ENCODE assay signal across 8 cellular contexts in genomic region chr7:2709553-2710165, GRCh38. TPM values are rescaled to one million over a fixed set of nuclear protein-coding genes. Genes with fewer than 3 reads are reported as not detected.
DNase-seq lines count a peak whose midpoint lies in the region; ATAC-seq and TF ChIP-seq lines count a peak whose summit lies in the region.

No MANE protein-coding gene starts in this region.

- H3K27ac Mint-ChIP-seq in H9, result no peak overlapping the region; a peak in 1 of 7 replicates

- H3K23ac ChIP-seq in H9 (ENCODE audit: insufficient read length, low read depth, low read length), result no peak overlapping the region

- no peak overlapping the region for H3K56ac ChIP-seq in H9 (ENCODE audit: insufficient read length, low read depth, low read length)

- no peaks in the 10 kb centered on the region for H3K4me1 ChIP-seq in H9 (ENCODE audit: insufficient read depth, low read length)
- peaks cover 34% of the 10 kb centered on the region for H3K4me1 ChIP-seq in lower lobe of right lung

- H4K8ac ChIP-seq in H9 (replicated peaks; ENCODE audit: insufficient read length, low read depth, low read length), result no peak overlapping the region

- H3K9me3 ChIP-seq in H9 (ENCODE audit: control insufficient read depth, low read depth, low read length), result no peaks in the 10 kb centered on the region
- H3K9me3 ChIP-seq in lower lobe of right lung, result no peaks in the 10 kb centered on the region

- H2BK20ac ChIP-seq in H9 (ENCODE audit: low read depth, low read length, poor library complexity, severe bottlenecking), result no peak overlapping the region

- no peaks in the 10 kb centered on the region for H3K79me2 ChIP-seq in H9 (ENCODE audit: insufficient read depth, low read length)

- no peak overlapping the region for H2BK120ac ChIP-seq in H9 (ENCODE audit: low read depth, low read length, poor library complexity, severe bottlenecking)

- H3K4me3 ChIP-seq in lower lobe of right lung, result peak overlapping the region; percentile 26

- intact Hi-C loops in lower lobe of right lung (cut with DNase I), result no loop called here

- H3K9ac ChIP-seq in H9 (ENCODE audit: extremely low read depth, insufficient read length, low read length), result no peak overlapping the region

- no peak overlapping the region for H3K4me3 Mint-ChIP-seq in H9

- H3K23me2 ChIP-seq in H9 (ENCODE audit: insufficient read length, low read depth, low read length, poor library complexity, severe bottlenecking), result no peaks in the 10 kb centered on the region

- H3K4ac ChIP-seq in H9 (ENCODE audit: low read depth, low read length), result no peak overlapping the region

- H3K27ac ChIP-seq in H9 (ENCODE audit: insufficient read length, low read depth, low read length), result no peak overlapping the region
- no peak overlapping the region for H3K27ac ChIP-seq in lower lobe of right lung

- H3K27me3 Mint-ChIP-seq in H9 (ENCODE audit: low read depth), result peaks cover 1% of the 10 kb centered on the region

- no peak overlapping the region for H3K14ac ChIP-seq in H9 (ENCODE audit: insufficient read depth, low read length)

- WGBS in H9 (ENCODE audit: extremely low coverage, insufficient read length, low lambda C conversion rate), result no CpG with 5 or more reads among the region's 33 CpGs

- H4K91ac ChIP-seq in H9 (ENCODE audit: insufficient read length, low read depth, low read length), result no peak overlapping the region

- no peak overlapping the region for H2BK15ac ChIP-seq in H9 (ENCODE audit: low read depth, low read length)

- H3K4me2 ChIP-seq in H9 (ENCODE audit: insufficient read depth, insufficient read length, low read length), result no peak overlapping the region

- peak; percentile 100 for TF ChIP-seq CTCF in GM12874 (IDR thresholded peaks at IDR 0.05; ENCODE audit: insufficient read depth, low read depth, low read length)
- TF ChIP-seq CTCF in H9 (conservative IDR thresholded peaks at IDR 0.05), result peak; percentile 99
- peak; percentile 91 for TF ChIP-seq CTCF in lower lobe of right lung (IDR thresholded peaks at IDR 0.05)

- no peak overlapping the region for H2AK5ac ChIP-seq in H9 (ENCODE audit: insufficient read length, low read length)

- no peak overlapping the region for H3K18ac ChIP-seq in H9 (ENCODE audit: insufficient read length, low read depth, low read length)

- no peaks in the 10 kb centered on the region for H3K79me1 ChIP-seq in H9 (ENCODE audit: insufficient read depth, low read depth, low read length, poor library complexity, severe bottlenecking)

- DNase-seq in H9 (peak; percentile 95), MV-4-11 (lab: John Stamatoyannopoulos, UW) (peak; percentile 32), cerebellum (ENCODE audit: low spot score) (peak; percentile 80), lower lobe of right lung (peak; percentile 84), NCI-H146 (lab: John Stamatoyannopoulos, UW) (no peak)
- peak; percentile 63 to 71 for DNase-seq in activated CD4-positive, alpha-beta T cell treated with anti-CD3 and anti-CD28 coated beads for 24 hours (ENCODE audit: low read depth in 2 of 2)
- DNase-seq in stimulated activated CD4-positive, alpha-beta T cell treated with anti-CD3 and anti-CD28 coated beads, TNF-alpha, amount 100 ng/mL, for 48 hours (ENCODE audit: low read depth in 3 of 3), result peak; percentile 60 to 80 (median 66)

- H3K36me3 ChIP-seq in lower lobe of right lung, result no peaks in the 10 kb centered on the region

- no peak overlapping the region for H2BK12ac ChIP-seq in H9 (ENCODE audit: insufficient read length, low read depth, low read length)

- no peak overlapping the region for H2AFZ ChIP-seq in H9 (ENCODE audit: low read length)

- H3K9me3 Mint-ChIP-seq in H9, result no peaks in the 10 kb centered on the region; a peak in 1 of 5 replicates

- H4K20me1 ChIP-seq in H9 (ENCODE audit: control insufficient read depth, insufficient read depth, insufficient read length), result no peaks in the 10 kb centered on the region

- H2BK5ac ChIP-seq in H9 (ENCODE audit: insufficient read length, low read length), result no peak overlapping the region

- no peak overlapping the region for H3T11ph ChIP-seq in H9 (ENCODE audit: low read length)

- no peak overlapping the region for H4K5ac ChIP-seq in H9 (ENCODE audit: insufficient read length, low read depth, low read length)

- peaks cover 17 to 20% of the 10 kb centered on the region in 2 experiments for H3K4me1 Mint-ChIP-seq in H9

- H3K36me3 Mint-ChIP-seq in H9 (ENCODE audit: insufficient read depth in 1 of 3, low read depth in 3 of 3), result peaks cover 3 to 12% (median 10%) of the 10 kb centered on the region in 3 experiments; a peak in 5 of 7 replicates

- H3K27me3 ChIP-seq in H9 (ENCODE audit: insufficient read depth, low read length) (no peaks in the 10 kb centered on the region), lower lobe of right lung (ENCODE audit: low read depth) (no peaks in the 10 kb centered on the region)

- peak; percentile 83 for ATAC-seq in lower lobe of right lung

RNA-seq across cellular contexts. Expression of gene AMZ1, which starts 21.7 kb away (rescaled TPM):
- total RNA-seq in H9 (2021) (0.74 and 0.90 TPM in 2 replicates), cerebellum (2.4 TPM), lower lobe of right lung (0.47 TPM)
